Comparison of ENCODE assay signal across 2 cellular contexts in genomic region chr12:79901506-79901905, GRCh38.
TF ChIP-seq lines count a peak whose summit lies in the region.

No MANE protein-coding gene starts in this region.

TF ChIP-seq in WTC11, 78 proteins besides CTCF, POLR2A, EP300 and RAD21 (continued from another document):
- TF ChIP-seq ATF3 (CRISPR knock-in tag; conservative IDR thresholded peaks at IDR 0.05) (no peak), USF2 (CRISPR knock-in tag; IDR thresholded peaks at IDR 0.05) (no peak), HMGXB4 (CRISPR knock-in tag; IDR thresholded peaks at IDR 0.05) (no peak), SMAD3 (CRISPR knock-in tag; IDR thresholded peaks at IDR 0.05; ENCODE audit: borderline replicate concordance) (no peak), PREB (CRISPR knock-in tag; IDR thresholded peaks at IDR 0.05; ENCODE audit: borderline replicate concordance) (no peak), KAT7 (CRISPR knock-in tag; IDR thresholded peaks at IDR 0.05; ENCODE audit: borderline replicate concordance) (no peak), E2F4 (CRISPR knock-in tag; IDR thresholded peaks at IDR 0.05; ENCODE audit: borderline replicate concordance, low read depth) (no peak), ZNF396 (CRISPR knock-in tag; IDR thresholded peaks at IDR 0.05; ENCODE audit: borderline replicate concordance) (no peak), PRRX2 (CRISPR knock-in tag; IDR thresholded peaks at IDR 0.05) (no peak), MXD4 (CRISPR knock-in tag; IDR thresholded peaks at IDR 0.05; ENCODE audit: borderline replicate concordance) (no peak)
TF ChIP-seq in WTC11: peak in this region for 0.

TF ChIP-seq in HepG2, 621 proteins besides CTCF, POLR2A, EP300 and RAD21 (continued from another document):
- TF ChIP-seq ATF3 (CRISPR knock-in tag; IDR thresholded peaks at IDR 0.05) (no peak), CC2D1A (CRISPR knock-in tag; IDR thresholded peaks at IDR 0.05) (no peak), ZNF644 (CRISPR knock-in tag; IDR thresholded peaks at IDR 0.05; ENCODE audit: low read depth) (no peak), CEBPG (CRISPR knock-in tag; IDR thresholded peaks at IDR 0.05) (peak; percentile 47; the same call in 1 of the 2 replicates), ZNF776 (CRISPR knock-in tag; IDR thresholded peaks at IDR 0.05) (no peak), FOXP1 (IDR thresholded peaks at IDR 0.05) (no peak), FOXP1 (CRISPR knock-in tag; IDR thresholded peaks at IDR 0.05) (peak; percentile 42; the same call in 1 of the 2 replicates), ONECUT2 (CRISPR knock-in tag; IDR thresholded peaks at IDR 0.05) (no peak), ZNF772 (CRISPR knock-in tag; IDR thresholded peaks at IDR 0.05) (no peak), CEBPB (IDR thresholded peaks at IDR 0.05; ENCODE audit: borderline replicate concordance, low read depth, low read length) (peak; percentile 69; the same call in 1 of the 2 replicates)
TF ChIP-seq in HepG2: peak in this region for 4.
